Comparison of ENCODE assay signal across 1 cellular context in the genomic region with DNA sequence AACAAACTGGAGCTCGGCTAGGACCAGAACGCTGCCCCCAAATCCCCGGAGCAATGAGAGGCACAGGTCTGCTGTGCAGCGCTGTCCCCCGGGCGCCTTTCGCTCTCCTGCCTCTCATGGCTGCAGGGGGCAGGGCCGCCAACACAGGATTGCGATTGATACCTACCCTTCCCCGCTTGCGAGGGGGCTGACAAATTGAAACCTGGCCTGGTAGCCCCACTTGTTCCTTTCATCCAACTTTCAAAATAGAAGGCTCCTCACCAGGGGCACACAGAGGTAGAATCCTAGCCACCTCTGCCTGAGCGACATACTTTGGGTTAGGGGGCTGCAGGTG.
TF ChIP-seq lines count a peak whose summit lies in the region.

No MANE protein-coding gene starts in this region.

TF ChIP-seq in GM23338, 12 proteins besides CTCF, POLR2A, EP300 and RAD21 (continued from another document):
- TF ChIP-seq, protein P1, sequence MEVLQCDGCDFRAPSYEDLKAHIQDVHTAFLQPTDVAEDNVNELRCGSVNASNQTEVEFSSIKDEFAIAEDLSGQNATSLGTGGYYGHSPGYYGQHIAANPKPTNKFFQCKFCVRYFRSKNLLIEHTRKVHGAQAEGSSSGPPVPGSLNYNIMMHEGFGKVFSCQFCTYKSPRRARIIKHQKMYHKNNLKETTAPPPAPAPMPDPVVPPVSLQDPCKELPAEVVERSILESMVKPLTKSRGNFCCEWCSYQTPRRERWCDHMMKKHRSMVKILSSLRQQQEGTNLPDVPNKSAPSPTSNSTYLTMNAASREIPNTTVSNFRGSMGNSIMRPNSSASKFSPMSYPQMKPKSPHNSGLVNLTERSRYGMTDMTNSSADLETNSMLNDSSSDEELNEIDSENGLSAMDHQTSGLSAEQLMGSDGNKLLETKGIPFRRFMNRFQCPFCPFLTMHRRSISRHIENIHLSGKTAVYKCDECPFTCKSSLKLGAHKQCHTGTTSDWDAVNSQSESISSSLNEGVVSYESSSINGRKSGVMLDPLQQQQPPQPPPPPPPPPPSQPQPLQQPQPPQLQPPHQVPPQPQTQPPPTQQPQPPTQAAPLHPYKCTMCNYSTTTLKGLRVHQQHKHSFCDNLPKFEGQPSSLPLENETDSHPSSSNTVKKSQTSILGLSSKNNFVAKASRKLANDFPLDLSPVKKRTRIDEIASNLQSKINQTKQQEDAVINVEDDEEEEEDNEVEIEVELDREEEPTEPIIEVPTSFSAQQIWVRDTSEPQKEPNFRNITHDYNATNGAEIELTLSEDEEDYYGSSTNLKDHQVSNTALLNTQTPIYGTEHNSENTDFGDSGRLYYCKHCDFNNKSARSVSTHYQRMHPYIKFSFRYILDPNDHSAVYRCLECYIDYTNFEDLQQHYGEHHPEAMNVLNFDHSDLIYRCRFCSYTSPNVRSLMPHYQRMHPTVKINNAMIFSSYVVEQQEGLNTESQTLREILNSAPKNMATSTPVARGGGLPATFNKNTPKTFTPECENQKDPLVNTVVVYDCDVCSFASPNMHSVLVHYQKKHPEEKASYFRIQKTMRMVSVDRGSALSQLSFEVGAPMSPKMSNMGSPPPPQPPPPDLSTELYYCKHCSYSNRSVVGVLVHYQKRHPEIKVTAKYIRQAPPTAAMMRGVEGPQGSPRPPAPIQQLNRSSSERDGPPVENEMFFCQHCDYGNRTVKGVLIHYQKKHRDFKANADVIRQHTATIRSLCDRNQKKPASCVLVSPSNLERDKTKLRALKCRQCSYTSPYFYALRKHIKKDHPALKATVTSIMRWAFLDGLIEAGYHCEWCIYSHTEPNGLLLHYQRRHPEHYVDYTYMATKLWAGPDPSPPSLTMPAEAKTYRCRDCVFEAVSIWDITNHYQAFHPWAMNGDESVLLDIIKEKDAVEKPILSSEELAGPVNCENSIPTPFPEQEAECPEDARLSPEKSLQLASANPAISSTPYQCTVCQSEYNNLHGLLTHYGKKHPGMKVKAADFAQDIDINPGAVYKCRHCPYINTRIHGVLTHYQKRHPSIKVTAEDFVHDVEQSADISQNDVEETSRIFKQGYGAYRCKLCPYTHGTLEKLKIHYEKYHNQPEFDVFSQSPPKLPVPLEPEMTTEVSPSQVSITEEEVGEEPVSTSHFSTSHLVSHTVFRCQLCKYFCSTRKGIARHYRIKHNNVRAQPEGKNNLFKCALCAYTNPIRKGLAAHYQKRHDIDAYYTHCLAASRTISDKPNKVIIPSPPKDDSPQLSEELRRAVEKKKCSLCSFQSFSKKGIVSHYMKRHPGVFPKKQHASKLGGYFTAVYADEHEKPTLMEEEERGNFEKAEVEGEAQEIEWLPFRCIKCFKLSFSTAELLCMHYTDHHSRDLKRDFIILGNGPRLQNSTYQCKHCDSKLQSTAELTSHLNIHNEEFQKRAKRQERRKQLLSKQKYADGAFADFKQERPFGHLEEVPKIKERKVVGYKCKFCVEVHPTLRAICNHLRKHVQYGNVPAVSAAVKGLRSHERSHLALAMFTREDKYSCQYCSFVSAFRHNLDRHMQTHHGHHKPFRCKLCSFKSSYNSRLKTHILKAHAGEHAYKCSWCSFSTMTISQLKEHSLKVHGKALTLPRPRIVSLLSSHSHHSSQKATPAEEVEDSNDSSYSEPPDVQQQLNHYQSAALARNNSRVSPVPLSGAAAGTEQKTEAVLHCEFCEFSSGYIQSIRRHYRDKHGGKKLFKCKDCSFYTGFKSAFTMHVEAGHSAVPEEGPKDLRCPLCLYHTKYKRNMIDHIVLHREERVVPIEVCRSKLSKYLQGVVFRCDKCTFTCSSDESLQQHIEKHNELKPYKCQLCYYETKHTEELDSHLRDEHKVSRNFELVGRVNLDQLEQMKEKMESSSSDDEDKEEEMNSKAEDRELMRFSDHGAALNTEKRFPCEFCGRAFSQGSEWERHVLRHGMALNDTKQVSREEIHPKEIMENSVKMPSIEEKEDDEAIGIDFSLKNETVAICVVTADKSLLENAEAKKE (CRISPR knock-in tag; IDR thresholded peaks at IDR 0.05), result no peak
- TF ChIP-seq, protein P2, sequence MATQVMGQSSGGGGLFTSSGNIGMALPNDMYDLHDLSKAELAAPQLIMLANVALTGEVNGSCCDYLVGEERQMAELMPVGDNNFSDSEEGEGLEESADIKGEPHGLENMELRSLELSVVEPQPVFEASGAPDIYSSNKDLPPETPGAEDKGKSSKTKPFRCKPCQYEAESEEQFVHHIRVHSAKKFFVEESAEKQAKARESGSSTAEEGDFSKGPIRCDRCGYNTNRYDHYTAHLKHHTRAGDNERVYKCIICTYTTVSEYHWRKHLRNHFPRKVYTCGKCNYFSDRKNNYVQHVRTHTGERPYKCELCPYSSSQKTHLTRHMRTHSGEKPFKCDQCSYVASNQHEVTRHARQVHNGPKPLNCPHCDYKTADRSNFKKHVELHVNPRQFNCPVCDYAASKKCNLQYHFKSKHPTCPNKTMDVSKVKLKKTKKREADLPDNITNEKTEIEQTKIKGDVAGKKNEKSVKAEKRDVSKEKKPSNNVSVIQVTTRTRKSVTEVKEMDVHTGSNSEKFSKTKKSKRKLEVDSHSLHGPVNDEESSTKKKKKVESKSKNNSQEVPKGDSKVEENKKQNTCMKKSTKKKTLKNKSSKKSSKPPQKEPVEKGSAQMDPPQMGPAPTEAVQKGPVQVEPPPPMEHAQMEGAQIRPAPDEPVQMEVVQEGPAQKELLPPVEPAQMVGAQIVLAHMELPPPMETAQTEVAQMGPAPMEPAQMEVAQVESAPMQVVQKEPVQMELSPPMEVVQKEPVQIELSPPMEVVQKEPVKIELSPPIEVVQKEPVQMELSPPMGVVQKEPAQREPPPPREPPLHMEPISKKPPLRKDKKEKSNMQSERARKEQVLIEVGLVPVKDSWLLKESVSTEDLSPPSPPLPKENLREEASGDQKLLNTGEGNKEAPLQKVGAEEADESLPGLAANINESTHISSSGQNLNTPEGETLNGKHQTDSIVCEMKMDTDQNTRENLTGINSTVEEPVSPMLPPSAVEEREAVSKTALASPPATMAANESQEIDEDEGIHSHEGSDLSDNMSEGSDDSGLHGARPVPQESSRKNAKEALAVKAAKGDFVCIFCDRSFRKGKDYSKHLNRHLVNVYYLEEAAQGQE (IDR thresholded peaks at IDR 0.05; ENCODE audit: unreplicated experiment), result no peak
- TF ChIP-seq ZNF331 (CRISPR knock-in tag; IDR thresholded peaks at IDR 0.05; ENCODE audit: low read depth) (no peak), JUNB (IDR thresholded peaks at IDR 0.05; ENCODE audit: unreplicated experiment) (no peak), EZH2 (IDR thresholded peaks at IDR 0.05; ENCODE audit: low read depth, unreplicated experiment) (no peak), CREB1 (CRISPR knock-in tag; IDR thresholded peaks at IDR 0.05; ENCODE audit: low read depth) (no peak), ETS1 (IDR thresholded peaks at IDR 0.05) (no peak), ZNF114 (CRISPR knock-in tag; IDR thresholded peaks at IDR 0.05) (no peak), EZH2phosphoT487 (IDR thresholded peaks at IDR 0.05; ENCODE audit: unreplicated experiment) (no peak)
